Comparison of ENCODE assay signal across 12 cellular contexts in genomic region chr2:29107547-29107946, GRCh38. TPM values are rescaled to one million over a fixed set of nuclear protein-coding genes. Genes with fewer than 3 reads are reported as not detected.
DNase-seq lines count a peak whose midpoint lies in the region; ATAC-seq, FAIRE-seq and TF ChIP-seq lines count a peak whose summit lies in the region.
"Not testable (repeated sequence)": the region's sequence is repeated elsewhere in the genome, so short reads cannot be mapped to it uniquely, and the experiment has no call there.
"Had no signal": no experiment of that assay in that cellular context is flagged by ENCODE, and none has a peak within 500 bp of the region (broad histone marks: within the 10 kb centered on the region; RNA-seq: fewer than 3 reads in every experiment).

No MANE protein-coding gene starts in this region.

- not testable (repeated sequence) for TF ChIP-seq CTCF in PC-9 (conservative IDR thresholded peaks at IDR 0.05); WTC11 (IDR thresholded peaks at IDR 0.05); dorsolateral prefrontal cortex (IDR thresholded peaks at IDR 0.05 in 54 of 56, conservative IDR thresholded peaks at IDR 0.05 in 2 of 56; ENCODE audit: low read depth in 1 of 56, partially characterized antibody in 56 of 56); HepG2 (CRISPR knock-in tag; IDR thresholded peaks at IDR 0.05)

- in situ Hi-C loops in GM23248 (cut with MboI); HepG2 (cut with HindIII; ENCODE audit: extremely low pct_ligation_motif_present, low pct_unique_long_range_greater_than_20kb): not testable (repeated sequence)

- TF ChIP-seq POLR2A in HepG2 (IDR thresholded peaks at IDR 0.05; ENCODE audit: insufficient read depth in 1 of 2, low read depth in 2 of 2, low read length in 2 of 2) = not testable (repeated sequence)

- H3K4me1 Mint-ChIP-seq in WTC11 = not testable (repeated sequence)

- H3K27me3 Mint-ChIP-seq in WTC11 (ENCODE audit: low read depth) = peaks cover 10% of the 10 kb centered on the region

- H3K4me1 ChIP-seq in GM23248 (ENCODE audit: insufficient read depth) = peaks cover 10% of the 10 kb centered on the region
- peaks cover 59% of the 10 kb centered on the region for H3K4me1 ChIP-seq in PC-9 (replicated peaks; ENCODE audit: insufficient read depth)
- H3K4me1 ChIP-seq in HepG2 (ENCODE audit: insufficient read depth, low read length) = peaks cover 30% of the 10 kb centered on the region
- peaks cover 16% of the 10 kb centered on the region for H3K4me1 ChIP-seq in skeletal muscle satellite cell (ENCODE audit: control insufficient read depth, insufficient read depth, low read length)

- H3K4me2 ChIP-seq in GM23248 (ENCODE audit: unreplicated experiment); HepG2 (ENCODE audit: low read depth, low read length): not testable (repeated sequence)
- peak overlapping the region; percentile 74 for H3K4me2 ChIP-seq in PC-9
- peak overlapping the region; percentile 5 for H3K4me2 ChIP-seq in skeletal muscle satellite cell (ENCODE audit: low read length)

- intact Hi-C loops in PC-9 (cut with micrococcal nuclease; ENCODE audit: unreplicated experiment); dorsolateral prefrontal cortex (cut with DNase I): not testable (repeated sequence)
- intact Hi-C loops in HepG2 (cut with micrococcal nuclease; ENCODE audit: unreplicated experiment) = loop anchor here (5.0 kb wide), 1 partner anchor 150 kb away; no protein-coding TSS in a partner anchor

- not testable (repeated sequence) for H3K4me3 ChIP-seq in GM23248; PC-9; dorsolateral prefrontal cortex; HepG2 (replicated peaks in 1 of 3; ENCODE audit: insufficient read depth in 1 of 3, low read depth in 2 of 3, low read length in 3 of 3); skeletal muscle satellite cell (ENCODE audit: low read length)

- 88 to 93% methylated on average over 3 of the region's 3 CpGs for WGBS in GM23248 (ENCODE audit: low coverage in 1 of 2, low lambda C conversion rate in 2 of 2, missing lambda C conversion rate in 2 of 2), 2 experiments
- 67% methylated on average over 3 of the region's 3 CpGs for WGBS in HepG2 (ENCODE audit: low lambda C conversion rate)

- CTCF ChIA-PET in PC-9 (lab: Charles Lee) = interaction anchor here (0.6 to 0.8 kb wide), 2 partner anchors 23 to 74 kb away, joined by 3 to 6 read pairs; no protein-coding TSS in a partner anchor
- CTCF ChIA-PET in WTC11 (lab: Charles Lee); HepG2 (lab: Yijun Ruan, JAX; ENCODE audit: low intra/inter-chr PET ratio, low total read pairs): not testable (repeated sequence)

- H4K20me1 ChIP-seq in GM23248 (ENCODE audit: insufficient read depth); PC-9 (ENCODE audit: insufficient read depth); HepG2 (ENCODE audit: insufficient read depth, low read length): not testable (repeated sequence)

- H3K9ac ChIP-seq in GM23248; HepG2 (ENCODE audit: insufficient read depth, low read depth, low read length); skeletal muscle satellite cell (ENCODE audit: low read depth, low read length): not testable (repeated sequence)

- POLR2A ChIA-PET in PC-9 (lab: Charles Lee; ENCODE audit: unreplicated experiment) (interaction anchor here (0.6 to 1.0 kb wide), 3 partner anchors 22 to 218 kb away, joined by 3 to 9 read pairs (median 5); no protein-coding TSS in a partner anchor), HepG2 (lab: Yijun Ruan, JAX) (interaction anchor here (0.6 kb wide), 1 partner anchor 56 kb away, joined by 3 read pairs; no protein-coding TSS in a partner anchor)
- POLR2A ChIA-PET in WTC11 (lab: Charles Lee) = not testable (repeated sequence)

- not testable (repeated sequence) for H3K9me2 ChIP-seq in GM23248 (ENCODE audit: insufficient read depth); PC-9 (ENCODE audit: insufficient read depth)

- H3K36me3 ChIP-seq in GM23248 (ENCODE audit: low read depth); PC-9 (ENCODE audit: low read depth); HepG2 (replicated peaks in 1 of 2; ENCODE audit: control insufficient read depth in 1 of 2, insufficient read depth in 2 of 2, low read length in 2 of 2); skeletal muscle satellite cell (ENCODE audit: insufficient read depth, low read length): not testable (repeated sequence)

- TSS peak; percentile 80 for BruUV-seq in PC-9 (replicated peaks; lab: Mats Ljungman, UMichigan)
- BruUV-seq in HepG2 (replicated peaks; lab: Mats Ljungman, UMichigan) = not testable (repeated sequence)

- H3K36me3 Mint-ChIP-seq in WTC11 = not testable (repeated sequence)

- H3K27me3 ChIP-seq in GM23248 (replicated peaks; ENCODE audit: insufficient read depth); PC-9 (ENCODE audit: insufficient read depth, low read depth); dorsolateral prefrontal cortex; HepG2 (ENCODE audit: control insufficient read depth in 1 of 2, insufficient read depth in 2 of 2, low read length in 2 of 2); skeletal muscle satellite cell (ENCODE audit: control insufficient read depth, insufficient read depth, low read length): not testable (repeated sequence)

- not testable (repeated sequence) for H3K27ac Mint-ChIP-seq in WTC11

- not testable (repeated sequence) for H3K9me3 Mint-ChIP-seq in WTC11

- not testable (repeated sequence) for ATAC-seq in WTC11, HepG2

- DNase-seq in GM23248; PC-9; WTC11 (ENCODE audit: low spot score); dorsolateral prefrontal cortex; HepG2 (ENCODE audit: low spot score): not testable (repeated sequence)

- not testable (repeated sequence) for H3K4me3 Mint-ChIP-seq in WTC11

- H3F3A ChIP-seq in GM23248 (ENCODE audit: insufficient read depth) = not testable (repeated sequence)
- H3F3A ChIP-seq in PC-9 (ENCODE audit: insufficient read depth, low read depth) = peaks cover 35% of the 10 kb centered on the region

- H3K79me2 ChIP-seq in GM23248 (ENCODE audit: insufficient read depth); PC-9 (ENCODE audit: low read depth); HepG2 (ENCODE audit: insufficient read depth, low read length): not testable (repeated sequence)

- FAIRE-seq in HepG2 (lab: Jason Lieb, UNC) = not testable (repeated sequence)

- not testable (repeated sequence) for TF ChIP-seq EP300 in HepG2 (IDR thresholded peaks at IDR 0.05; ENCODE audit: low read depth in 2 of 2, low read length in 2 of 2); HepG2 (CRISPR knock-in tag; IDR thresholded peaks at IDR 0.05; ENCODE audit: borderline replicate concordance)

- H3K9me3 ChIP-seq in GM23248 (ENCODE audit: low read depth); PC-9 (ENCODE audit: insufficient read depth, low read depth); HepG2 (ENCODE audit: low read length); skeletal muscle satellite cell (replicated peaks; ENCODE audit: low read length): not testable (repeated sequence)

- peak overlapping the region; percentile 79 for H3K27ac ChIP-seq in GM23248
- H3K27ac ChIP-seq in PC-9 = peak overlapping the region; percentile 97
- H3K27ac ChIP-seq in dorsolateral prefrontal cortex = peak overlapping the region in 39 of 59 donors; percentile 22 to 99 (median 76)
- H3K27ac ChIP-seq in HepG2 (ENCODE audit: extremely low read length, insufficient read depth, low read length) = not testable (repeated sequence)

- not testable (repeated sequence) for H2AFZ ChIP-seq in GM23248; PC-9; HepG2 (ENCODE audit: low read length)

- not testable (repeated sequence) for TF ChIP-seq RAD21 in HepG2 (CRISPR knock-in tag; IDR thresholded peaks at IDR 0.05)

RNA-seq across cellular contexts. Expression of gene CLIP4, which starts 7.7 kb away (rescaled TPM):
- 51.2 and 55.2 TPM in 2 replicates for total RNA-seq in GM23248 (2014; rRNA removed; shearing (Covaris generic))
- polyA plus RNA-seq in GM23248 (2016; fragmentation: Nextera tagmentation; extraction: Ambion mirVana) (33.3 and 35.3 TPM in 2 replicates), HepG2 (2011; rRNA removed) (0.49 and 0.59 TPM in 2 replicates)
- total RNA-seq in PC-9 (2021) (107 and 134 TPM in 2 replicates), WTC11 (2021) (0.21 to 0.62 TPM (median 0.39 TPM) in 3 replicates), dorsolateral prefrontal cortex (100 to 1,000 TPM in 27 of 120 experiments, 10 to 100 TPM in 93; 65.7 to 139 (median 91.4) TPM), HepG2 (2016; rRNA removed; fragmentation: Illumina TruSeq; extraction: Trizol) (0.46 TPM in 2 replicates)
- 0.10 and 0.35 TPM in 2 replicates for total RNA-seq in HepG2 (2016; cell fraction: cytosol; rRNA removed; fragmentation: Illumina TruSeq; extraction: Trizol; ENCODE audit: low read depth)
- 0.33 and 0.67 TPM in 2 replicates for total RNA-seq in HepG2 (2016; cell fraction: insoluble cytoplasmic fraction; rRNA removed; fragmentation: Illumina TruSeq; extraction: Trizol)
- total RNA-seq in HepG2 (2016; cell fraction: membrane; rRNA removed; fragmentation: Illumina TruSeq; extraction: Trizol) = 0.24 and 0.28 TPM in 2 replicates
- 0.88 and 1.6 TPM in 2 replicates for total RNA-seq in HepG2 (2016; cell fraction: nucleus; rRNA removed; fragmentation: Illumina TruSeq; extraction: Trizol)
- polyA plus RNA-seq in HepG2 (2011; cell fraction: cytosol; rRNA removed) = 0.15 and 0.36 TPM in 2 replicates
- 1.4 and 1.7 TPM in 2 replicates for polyA plus RNA-seq in HepG2 (2011; cell fraction: nucleus; rRNA removed)
- polyA plus RNA-seq in HepG2 (2012) = 0.09 and 0.51 TPM in 2 replicates
- polyA plus RNA-seq in HepG2 (2016; cell fraction: cytosol; fragmentation: Illumina TruSeq; extraction: Trizol; ENCODE audit: low read depth) = 0.10 TPM in 1 of 2 replicates, not detected in the other
- polyA plus RNA-seq in HepG2 (2016; cell fraction: insoluble cytoplasmic fraction; fragmentation: Illumina TruSeq; extraction: Trizol; ENCODE audit: low read depth) = 0.11 and 0.16 TPM in 2 replicates
- 0.27 and 0.33 TPM in 2 replicates for polyA plus RNA-seq in HepG2 (2016; cell fraction: membrane; fragmentation: Illumina TruSeq; extraction: Trizol; ENCODE audit: low read depth)
- polyA plus RNA-seq in HepG2 (2016; cell fraction: nucleus; fragmentation: Illumina TruSeq; extraction: Trizol; ENCODE audit: insufficient read depth, low read depth) = 0.62 and 1.5 TPM in 2 replicates
- 0.34 and 15.9 TPM in 2 replicates for polyA minus RNA-seq in HepG2 (2011; rRNA and poly(A)+ RNA removed; ENCODE audit: low replicate concordance)
- polyA minus RNA-seq in HepG2 (2011; cell fraction: cytosol; rRNA and poly(A)+ RNA removed) = 0.59 TPM in 1 of 2 replicates, not detected in the other
- 3.1 and 4.0 TPM in 2 replicates for polyA minus RNA-seq in HepG2 (2011; cell fraction: nucleus; rRNA and poly(A)+ RNA removed)
- 22.9 and 38.5 TPM in 2 replicates for total RNA-seq in skeletal muscle satellite cell (2012; rRNA removed)

RNA-seq across cellular contexts. Expression of gene PCARE, which starts 33.2 kb away (rescaled TPM):
- not detected in 2 replicates for total RNA-seq in GM23248 (2014; rRNA removed; shearing (Covaris generic))
- polyA plus RNA-seq in GM23248 (2016; fragmentation: Nextera tagmentation; extraction: Ambion mirVana) (not detected in 2 replicates), HepG2 (2011; rRNA removed) (not detected in 2 replicates)
- total RNA-seq in PC-9 (2021) (not detected in 2 replicates), WTC11 (2021) (not detected in 3 replicates), dorsolateral prefrontal cortex (1 to 10 TPM in 7 of 120 experiments, under 1 TPM in 113; 0.07 to 1.8 (median 0.38) TPM), HepG2 (2016; rRNA removed; fragmentation: Illumina TruSeq; extraction: Trizol) (not detected in 2 replicates)
- total RNA-seq in HepG2 (2016; cell fraction: cytosol; rRNA removed; fragmentation: Illumina TruSeq; extraction: Trizol; ENCODE audit: low read depth) = not detected in 2 replicates
- total RNA-seq in HepG2 (2016; cell fraction: insoluble cytoplasmic fraction; rRNA removed; fragmentation: Illumina TruSeq; extraction: Trizol) = not detected in 2 replicates
- not detected in 2 replicates for total RNA-seq in HepG2 (2016; cell fraction: membrane; rRNA removed; fragmentation: Illumina TruSeq; extraction: Trizol)
- total RNA-seq in HepG2 (2016; cell fraction: nucleus; rRNA removed; fragmentation: Illumina TruSeq; extraction: Trizol) = not detected in 2 replicates
- polyA plus RNA-seq in HepG2 (2011; cell fraction: cytosol; rRNA removed) = not detected in 2 replicates
- polyA plus RNA-seq in HepG2 (2011; cell fraction: nucleus; rRNA removed) = not detected in 2 replicates
- not detected in 2 replicates for polyA plus RNA-seq in HepG2 (2012)
- not detected in 2 replicates for polyA plus RNA-seq in HepG2 (2016; cell fraction: cytosol; fragmentation: Illumina TruSeq; extraction: Trizol; ENCODE audit: low read depth)
- not detected in 2 replicates for polyA plus RNA-seq in HepG2 (2016; cell fraction: insoluble cytoplasmic fraction; fragmentation: Illumina TruSeq; extraction: Trizol; ENCODE audit: low read depth)
- not detected in 2 replicates for polyA plus RNA-seq in HepG2 (2016; cell fraction: membrane; fragmentation: Illumina TruSeq; extraction: Trizol; ENCODE audit: low read depth)
- polyA plus RNA-seq in HepG2 (2016; cell fraction: nucleus; fragmentation: Illumina TruSeq; extraction: Trizol; ENCODE audit: insufficient read depth, low read depth) = not detected in 2 replicates
- polyA minus RNA-seq in HepG2 (2011; rRNA and poly(A)+ RNA removed; ENCODE audit: low replicate concordance) = 0.02 TPM in 1 of 2 replicates, not detected in the other
- not detected in 2 replicates for polyA minus RNA-seq in HepG2 (2011; cell fraction: cytosol; rRNA and poly(A)+ RNA removed)
- not detected in 2 replicates for polyA minus RNA-seq in HepG2 (2011; cell fraction: nucleus; rRNA and poly(A)+ RNA removed)
- not detected in 2 replicates for total RNA-seq in skeletal muscle satellite cell (2012; rRNA removed)
- total RNA-seq: CD8-positive, alpha-beta T cell; H9; HFFc6; HT1080 had no signal
- polyA plus RNA-seq: BJ, CD14-positive monocyte had no signal

Comparison
In these comparisons a context has a peak if more than half of its experiments do, and no peak if none do; other contexts are left out.
1. RNA of gene CLIP4, which starts 7.7 kb away (total RNA-seq): 107 to 134 TPM in PC-9, 65.7 to 139 TPM in dorsolateral prefrontal cortex and 51.2 to 55.2 TPM in GM23248; 0.10 to 1.6 TPM in HepG2 and 0.21 to 0.62 TPM in WTC11; every median in the first group is over 10 times any median in the second.